ENCODE assay signal across 1 cellular context in the genomic region with DNA sequence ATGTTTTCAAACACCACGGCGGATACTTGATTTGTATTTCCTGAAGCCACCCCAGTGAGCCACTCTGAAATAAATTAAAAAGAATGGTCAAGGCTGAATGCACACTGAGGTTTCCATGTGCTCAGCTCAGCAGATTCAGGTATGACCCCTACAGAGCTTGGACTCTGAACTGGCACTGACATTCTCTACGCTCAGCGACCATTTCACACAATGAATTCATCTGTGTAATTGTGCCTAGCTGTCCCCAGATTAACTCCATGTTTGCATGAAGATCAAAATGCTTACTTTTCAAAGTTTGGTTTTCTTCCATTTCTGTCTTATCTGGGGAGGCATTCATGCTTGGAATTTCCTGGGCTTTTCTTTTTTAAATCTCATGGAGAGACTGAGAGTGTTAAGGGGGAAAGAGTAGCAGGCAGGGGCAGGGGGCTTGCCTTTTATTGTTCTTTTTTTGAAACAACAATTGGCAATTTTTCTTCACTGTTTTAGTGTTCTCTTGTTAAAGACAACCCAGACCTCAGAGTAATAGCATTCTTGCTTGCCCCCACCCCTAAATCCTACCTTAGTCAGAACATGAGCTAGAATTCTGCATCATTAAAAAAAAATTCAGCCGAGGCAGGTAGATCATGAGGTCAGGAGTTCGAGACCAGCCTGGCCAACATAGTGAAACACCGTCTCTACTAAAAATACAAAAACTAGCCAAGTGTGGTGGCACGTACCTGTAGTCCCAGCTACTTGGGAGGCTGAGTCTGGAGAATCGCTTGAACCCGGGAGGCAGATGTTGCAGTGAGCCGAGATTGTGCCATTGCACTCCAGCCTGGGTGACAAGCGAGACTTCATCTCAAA.
TF ChIP-seq lines count a peak whose summit lies in the region.

No MANE protein-coding gene starts in this region.

TF ChIP-seq in GM23338, 12 proteins besides CTCF, POLR2A, EP300 and RAD21:
- TF ChIP-seq, protein P1, sequence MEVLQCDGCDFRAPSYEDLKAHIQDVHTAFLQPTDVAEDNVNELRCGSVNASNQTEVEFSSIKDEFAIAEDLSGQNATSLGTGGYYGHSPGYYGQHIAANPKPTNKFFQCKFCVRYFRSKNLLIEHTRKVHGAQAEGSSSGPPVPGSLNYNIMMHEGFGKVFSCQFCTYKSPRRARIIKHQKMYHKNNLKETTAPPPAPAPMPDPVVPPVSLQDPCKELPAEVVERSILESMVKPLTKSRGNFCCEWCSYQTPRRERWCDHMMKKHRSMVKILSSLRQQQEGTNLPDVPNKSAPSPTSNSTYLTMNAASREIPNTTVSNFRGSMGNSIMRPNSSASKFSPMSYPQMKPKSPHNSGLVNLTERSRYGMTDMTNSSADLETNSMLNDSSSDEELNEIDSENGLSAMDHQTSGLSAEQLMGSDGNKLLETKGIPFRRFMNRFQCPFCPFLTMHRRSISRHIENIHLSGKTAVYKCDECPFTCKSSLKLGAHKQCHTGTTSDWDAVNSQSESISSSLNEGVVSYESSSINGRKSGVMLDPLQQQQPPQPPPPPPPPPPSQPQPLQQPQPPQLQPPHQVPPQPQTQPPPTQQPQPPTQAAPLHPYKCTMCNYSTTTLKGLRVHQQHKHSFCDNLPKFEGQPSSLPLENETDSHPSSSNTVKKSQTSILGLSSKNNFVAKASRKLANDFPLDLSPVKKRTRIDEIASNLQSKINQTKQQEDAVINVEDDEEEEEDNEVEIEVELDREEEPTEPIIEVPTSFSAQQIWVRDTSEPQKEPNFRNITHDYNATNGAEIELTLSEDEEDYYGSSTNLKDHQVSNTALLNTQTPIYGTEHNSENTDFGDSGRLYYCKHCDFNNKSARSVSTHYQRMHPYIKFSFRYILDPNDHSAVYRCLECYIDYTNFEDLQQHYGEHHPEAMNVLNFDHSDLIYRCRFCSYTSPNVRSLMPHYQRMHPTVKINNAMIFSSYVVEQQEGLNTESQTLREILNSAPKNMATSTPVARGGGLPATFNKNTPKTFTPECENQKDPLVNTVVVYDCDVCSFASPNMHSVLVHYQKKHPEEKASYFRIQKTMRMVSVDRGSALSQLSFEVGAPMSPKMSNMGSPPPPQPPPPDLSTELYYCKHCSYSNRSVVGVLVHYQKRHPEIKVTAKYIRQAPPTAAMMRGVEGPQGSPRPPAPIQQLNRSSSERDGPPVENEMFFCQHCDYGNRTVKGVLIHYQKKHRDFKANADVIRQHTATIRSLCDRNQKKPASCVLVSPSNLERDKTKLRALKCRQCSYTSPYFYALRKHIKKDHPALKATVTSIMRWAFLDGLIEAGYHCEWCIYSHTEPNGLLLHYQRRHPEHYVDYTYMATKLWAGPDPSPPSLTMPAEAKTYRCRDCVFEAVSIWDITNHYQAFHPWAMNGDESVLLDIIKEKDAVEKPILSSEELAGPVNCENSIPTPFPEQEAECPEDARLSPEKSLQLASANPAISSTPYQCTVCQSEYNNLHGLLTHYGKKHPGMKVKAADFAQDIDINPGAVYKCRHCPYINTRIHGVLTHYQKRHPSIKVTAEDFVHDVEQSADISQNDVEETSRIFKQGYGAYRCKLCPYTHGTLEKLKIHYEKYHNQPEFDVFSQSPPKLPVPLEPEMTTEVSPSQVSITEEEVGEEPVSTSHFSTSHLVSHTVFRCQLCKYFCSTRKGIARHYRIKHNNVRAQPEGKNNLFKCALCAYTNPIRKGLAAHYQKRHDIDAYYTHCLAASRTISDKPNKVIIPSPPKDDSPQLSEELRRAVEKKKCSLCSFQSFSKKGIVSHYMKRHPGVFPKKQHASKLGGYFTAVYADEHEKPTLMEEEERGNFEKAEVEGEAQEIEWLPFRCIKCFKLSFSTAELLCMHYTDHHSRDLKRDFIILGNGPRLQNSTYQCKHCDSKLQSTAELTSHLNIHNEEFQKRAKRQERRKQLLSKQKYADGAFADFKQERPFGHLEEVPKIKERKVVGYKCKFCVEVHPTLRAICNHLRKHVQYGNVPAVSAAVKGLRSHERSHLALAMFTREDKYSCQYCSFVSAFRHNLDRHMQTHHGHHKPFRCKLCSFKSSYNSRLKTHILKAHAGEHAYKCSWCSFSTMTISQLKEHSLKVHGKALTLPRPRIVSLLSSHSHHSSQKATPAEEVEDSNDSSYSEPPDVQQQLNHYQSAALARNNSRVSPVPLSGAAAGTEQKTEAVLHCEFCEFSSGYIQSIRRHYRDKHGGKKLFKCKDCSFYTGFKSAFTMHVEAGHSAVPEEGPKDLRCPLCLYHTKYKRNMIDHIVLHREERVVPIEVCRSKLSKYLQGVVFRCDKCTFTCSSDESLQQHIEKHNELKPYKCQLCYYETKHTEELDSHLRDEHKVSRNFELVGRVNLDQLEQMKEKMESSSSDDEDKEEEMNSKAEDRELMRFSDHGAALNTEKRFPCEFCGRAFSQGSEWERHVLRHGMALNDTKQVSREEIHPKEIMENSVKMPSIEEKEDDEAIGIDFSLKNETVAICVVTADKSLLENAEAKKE (CRISPR knock-in tag; IDR thresholded peaks at IDR 0.05) = no peak
- TF ChIP-seq POLR2AphosphoS5 (IDR thresholded peaks at IDR 0.05; ENCODE audit: low read depth) (no peak), EZH2 (IDR thresholded peaks at IDR 0.05; ENCODE audit: low read depth, unreplicated experiment) (no peak), ZNF114 (CRISPR knock-in tag; IDR thresholded peaks at IDR 0.05) (no peak), STAT1 (IDR thresholded peaks at IDR 0.05; ENCODE audit: unreplicated experiment) (no peak), ZNF331 (CRISPR knock-in tag; IDR thresholded peaks at IDR 0.05; ENCODE audit: low read depth) (no peak), EZH2phosphoT487 (IDR thresholded peaks at IDR 0.05; ENCODE audit: unreplicated experiment) (no peak), CREB1 (CRISPR knock-in tag; IDR thresholded peaks at IDR 0.05; ENCODE audit: low read depth) (no peak), NANOG (IDR thresholded peaks at IDR 0.05; ENCODE audit: borderline replicate concordance) (no peak), JUNB (IDR thresholded peaks at IDR 0.05; ENCODE audit: unreplicated experiment) (no peak)
- TF ChIP-seq, protein P2, sequence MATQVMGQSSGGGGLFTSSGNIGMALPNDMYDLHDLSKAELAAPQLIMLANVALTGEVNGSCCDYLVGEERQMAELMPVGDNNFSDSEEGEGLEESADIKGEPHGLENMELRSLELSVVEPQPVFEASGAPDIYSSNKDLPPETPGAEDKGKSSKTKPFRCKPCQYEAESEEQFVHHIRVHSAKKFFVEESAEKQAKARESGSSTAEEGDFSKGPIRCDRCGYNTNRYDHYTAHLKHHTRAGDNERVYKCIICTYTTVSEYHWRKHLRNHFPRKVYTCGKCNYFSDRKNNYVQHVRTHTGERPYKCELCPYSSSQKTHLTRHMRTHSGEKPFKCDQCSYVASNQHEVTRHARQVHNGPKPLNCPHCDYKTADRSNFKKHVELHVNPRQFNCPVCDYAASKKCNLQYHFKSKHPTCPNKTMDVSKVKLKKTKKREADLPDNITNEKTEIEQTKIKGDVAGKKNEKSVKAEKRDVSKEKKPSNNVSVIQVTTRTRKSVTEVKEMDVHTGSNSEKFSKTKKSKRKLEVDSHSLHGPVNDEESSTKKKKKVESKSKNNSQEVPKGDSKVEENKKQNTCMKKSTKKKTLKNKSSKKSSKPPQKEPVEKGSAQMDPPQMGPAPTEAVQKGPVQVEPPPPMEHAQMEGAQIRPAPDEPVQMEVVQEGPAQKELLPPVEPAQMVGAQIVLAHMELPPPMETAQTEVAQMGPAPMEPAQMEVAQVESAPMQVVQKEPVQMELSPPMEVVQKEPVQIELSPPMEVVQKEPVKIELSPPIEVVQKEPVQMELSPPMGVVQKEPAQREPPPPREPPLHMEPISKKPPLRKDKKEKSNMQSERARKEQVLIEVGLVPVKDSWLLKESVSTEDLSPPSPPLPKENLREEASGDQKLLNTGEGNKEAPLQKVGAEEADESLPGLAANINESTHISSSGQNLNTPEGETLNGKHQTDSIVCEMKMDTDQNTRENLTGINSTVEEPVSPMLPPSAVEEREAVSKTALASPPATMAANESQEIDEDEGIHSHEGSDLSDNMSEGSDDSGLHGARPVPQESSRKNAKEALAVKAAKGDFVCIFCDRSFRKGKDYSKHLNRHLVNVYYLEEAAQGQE (IDR thresholded peaks at IDR 0.05; ENCODE audit: unreplicated experiment) = no peak
- TF ChIP-seq, protein P3, sequence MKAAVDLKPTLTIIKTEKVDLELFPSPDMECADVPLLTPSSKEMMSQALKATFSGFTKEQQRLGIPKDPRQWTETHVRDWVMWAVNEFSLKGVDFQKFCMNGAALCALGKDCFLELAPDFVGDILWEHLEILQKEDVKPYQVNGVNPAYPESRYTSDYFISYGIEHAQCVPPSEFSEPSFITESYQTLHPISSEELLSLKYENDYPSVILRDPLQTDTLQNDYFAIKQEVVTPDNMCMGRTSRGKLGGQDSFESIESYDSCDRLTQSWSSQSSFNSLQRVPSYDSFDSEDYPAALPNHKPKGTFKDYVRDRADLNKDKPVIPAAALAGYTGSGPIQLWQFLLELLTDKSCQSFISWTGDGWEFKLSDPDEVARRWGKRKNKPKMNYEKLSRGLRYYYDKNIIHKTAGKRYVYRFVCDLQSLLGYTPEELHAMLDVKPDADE (IDR thresholded peaks at IDR 0.05) = no peak
